ENCODE assay signal across 15 cellular contexts in the genomic region with DNA sequence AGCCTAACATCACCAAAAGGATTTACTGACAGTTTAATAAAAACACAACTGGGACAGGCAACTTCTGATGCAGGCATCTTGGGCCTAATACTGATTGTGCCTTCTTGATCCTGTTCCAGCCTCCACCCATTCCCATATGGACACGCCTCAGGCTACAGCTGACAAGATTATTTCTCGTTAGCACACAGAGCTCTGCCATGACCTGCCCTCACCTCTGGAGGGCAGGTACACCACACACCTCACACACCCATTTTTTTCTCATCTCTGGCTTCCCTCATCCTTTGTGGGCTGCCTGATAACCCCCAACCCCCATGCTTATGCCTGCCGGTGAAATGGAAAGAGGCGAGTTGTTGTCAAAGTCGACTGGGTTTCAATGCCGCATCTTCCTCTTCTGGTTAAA.
A peak's percentile ranks its signal among the peaks of the same experiment; 100 is the strongest.
DNase-seq lines count a peak whose midpoint lies in the region; ATAC-seq and TF ChIP-seq lines count a peak whose summit lies in the region.
"Had no signal": no experiment of that assay in that cellular context is flagged by ENCODE, and none has a peak within 500 bp of the region (broad histone marks: within the 10 kb centered on the region; RNA-seq: fewer than 3 reads in every experiment).

No MANE protein-coding gene starts in this region.

- WGBS in esophagus, 2 donors, result 52 to 61% methylated on average over 6 of the region's 6 CpGs

- no peaks in the 10 kb centered on the region for H3K79me2 ChIP-seq in HCT116 (ENCODE audit: insufficient read depth, low read length)
- no peaks in the 10 kb centered on the region for H3K79me2 ChIP-seq in parathyroid adenoma

- BruUV-seq in HCT116 (replicated peaks; lab: Mats Ljungman, UMichigan), result no TSS peak

- H3K4me1 ChIP-seq in HCT116 (ENCODE audit: control insufficient read depth in 1 of 2, insufficient read depth in 2 of 2, low read length in 2 of 2) (peaks cover 17 to 23% of the 10 kb centered on the region in 2 experiments), esophagus (ENCODE audit: control insufficient read depth in 2 of 2, insufficient read depth in 2 of 2, low read length in 1 of 2) (peaks cover 0 to 5% of the 10 kb centered on the region in 2 donors), parathyroid adenoma (peaks cover 20% of the 10 kb centered on the region)

- TF ChIP-seq CTCF in HCT116 (IDR thresholded peaks at IDR 0.05 in 2 of 3, conservative IDR thresholded peaks at IDR 0.05 in 1 of 3; ENCODE audit: borderline replicate concordance in 1 of 3, insufficient read depth in 1 of 3, low read depth in 2 of 3, low read length in 2 of 3), result no peak; a peak in 2 of 6 replicates
- TF ChIP-seq CTCF in parathyroid adenoma (IDR thresholded peaks at IDR 0.05), result peak; percentile 45

- ATAC-seq in HCT116, result peak; percentile 78
- ATAC-seq: activated T-cell treated with anti-CD3 and anti-CD28 coated beads, Interleukin-2, amount 50 U/mL, for 4 hours had no signal

- H3K9me3 ChIP-seq in HCT116 (ENCODE audit: control insufficient read depth in 1 of 2, insufficient read depth in 1 of 2, low read depth in 1 of 2, low read length in 2 of 2) (no peaks in the 10 kb centered on the region), esophagus (ENCODE audit: control insufficient read depth in 2 of 2, insufficient read depth in 1 of 2, low read depth in 1 of 2, low read length in 1 of 2) (no peaks in the 10 kb centered on the region), parathyroid adenoma (ENCODE audit: control insufficient read depth, low read length) (no peaks in the 10 kb centered on the region)

- POLR2A ChIA-PET in HCT116 (lab: Charles Lee), result no interaction called here

- H3K9me2 ChIP-seq in HCT116 (ENCODE audit: insufficient read depth), result no peaks in the 10 kb centered on the region

- H4K20me1 ChIP-seq in HCT116 (ENCODE audit: insufficient read depth), result no peaks in the 10 kb centered on the region

- no peak for TF ChIP-seq POLR2A in HCT116 (IDR thresholded peaks at IDR 0.05; ENCODE audit: borderline replicate concordance, extremely low read depth, insufficient read depth, insufficient read length)

- DNase-seq in HCT116 (ENCODE audit: low read depth, low spot score) (no peak), NCI-H69 (lab: John Stamatoyannopoulos, UW) (peak; percentile 65), T1000 (lab: John Stamatoyannopoulos, UW) (no peak), NCI-H2081 (lab: John Stamatoyannopoulos, UW) (no peak), SW 1271 (lab: John Stamatoyannopoulos, UW) (no peak)
- DNase-seq: activated B cell treated with CpG ODN at 0.5 μM for 24 hours; activated T-cell treated with anti-CD3 and anti-CD28 coated beads, Interleukin-2, amount 50 U/mL, for 4 hours; erythroblast; NCI-H187 treated with DMSO at 0.1 percent for 48 hours; SHP77 treated with DMSO at 0.1 percent for 48 hours; stimulated activated CD4-positive, alpha-beta T cell treated with anti-CD3 and anti-CD28 coated beads, Interleukin-2, amount 100 ng/mL, for 24 hours; stimulated activated naive CD4-positive, alpha-beta T cell had no signal

- no peaks in the 10 kb centered on the region for H3K36me3 ChIP-seq in HCT116 (ENCODE audit: control insufficient read depth in 1 of 2, insufficient read depth in 2 of 2, low read length in 2 of 2)
- no peaks in the 10 kb centered on the region for H3K36me3 ChIP-seq in esophagus (ENCODE audit: control insufficient read depth in 2 of 2, insufficient read depth in 2 of 2, low read length in 1 of 2)
- H3K36me3 ChIP-seq in parathyroid adenoma (ENCODE audit: control insufficient read depth, insufficient read depth, low read length), result no peaks in the 10 kb centered on the region

- no peaks in the 10 kb centered on the region for H3K27me3 ChIP-seq in HCT116 (ENCODE audit: insufficient read depth, low read length)
- no peaks in the 10 kb centered on the region for H3K27me3 ChIP-seq in esophagus (ENCODE audit: control insufficient read depth in 1 of 2, insufficient read depth in 2 of 2, low read length in 2 of 2)
- H3K27me3 ChIP-seq in parathyroid adenoma (ENCODE audit: control insufficient read depth, insufficient read depth, low read length), result no peaks in the 10 kb centered on the region

- no peak overlapping the region for H2AFZ ChIP-seq in HCT116 (ENCODE audit: low read depth, low read length, poor library complexity, severe bottlenecking)
- H2AFZ ChIP-seq in parathyroid adenoma, result no peak overlapping the region

- TF ChIP-seq RAD21 in HCT116 (IDR thresholded peaks at IDR 0.05; ENCODE audit: low read depth), result peak; percentile 38; the same call in 1 of the 2 replicates

- RAD21 ChIA-PET in HCT116 (lab: Charles Lee; ENCODE audit: low non-redundant PET in 1 of 2, low total read pairs in 2 of 2, uncharacterized antibody in 2 of 2, unreplicated experiment in 2 of 2), result no interaction called here

- H3K4me3 ChIP-seq in HCT116 (replicated peaks in 1 of 2; ENCODE audit: low read depth in 1 of 2, low read length in 2 of 2), result no peak overlapping the region
- no peak overlapping the region for H3K4me3 ChIP-seq in esophagus (ENCODE audit: low read depth in 1 of 2, low read length in 2 of 2)
- H3K4me3 ChIP-seq in parathyroid adenoma (ENCODE audit: low read depth, low read length), result no peak overlapping the region

- H3K27ac ChIP-seq in HCT116 (ENCODE audit: low read depth, low read length) (no peak overlapping the region), esophagus (ENCODE audit: low read depth in 2 of 2, low read length in 1 of 2) (peak overlapping the region; percentile 2 to 29), parathyroid adenoma (no peak overlapping the region)
- H3K27ac ChIP-seq: HL-60 had no signal

- intact Hi-C loops in HCT116 (cut with micrococcal nuclease), result no loop called here

- CTCF ChIA-PET in HCT116 (lab: Charles Lee), result no interaction called here

- H3K4me2 ChIP-seq in HCT116 (ENCODE audit: low read length), result no peak overlapping the region
- no peak overlapping the region for H3K4me2 ChIP-seq in parathyroid adenoma (ENCODE audit: low read length)

- H3K9ac ChIP-seq in HCT116 (ENCODE audit: low read length) (no peak overlapping the region), parathyroid adenoma (no peak overlapping the region)

TF ChIP-seq in HCT116, 20 proteins besides CTCF, POLR2A, EP300 and RAD21:
- TF ChIP-seq ZFX (IDR thresholded peaks at IDR 0.05) (no peak), EGR1 (IDR thresholded peaks at IDR 0.05; ENCODE audit: low read depth) (no peak)
- TF ChIP-seq, protein P1, sequence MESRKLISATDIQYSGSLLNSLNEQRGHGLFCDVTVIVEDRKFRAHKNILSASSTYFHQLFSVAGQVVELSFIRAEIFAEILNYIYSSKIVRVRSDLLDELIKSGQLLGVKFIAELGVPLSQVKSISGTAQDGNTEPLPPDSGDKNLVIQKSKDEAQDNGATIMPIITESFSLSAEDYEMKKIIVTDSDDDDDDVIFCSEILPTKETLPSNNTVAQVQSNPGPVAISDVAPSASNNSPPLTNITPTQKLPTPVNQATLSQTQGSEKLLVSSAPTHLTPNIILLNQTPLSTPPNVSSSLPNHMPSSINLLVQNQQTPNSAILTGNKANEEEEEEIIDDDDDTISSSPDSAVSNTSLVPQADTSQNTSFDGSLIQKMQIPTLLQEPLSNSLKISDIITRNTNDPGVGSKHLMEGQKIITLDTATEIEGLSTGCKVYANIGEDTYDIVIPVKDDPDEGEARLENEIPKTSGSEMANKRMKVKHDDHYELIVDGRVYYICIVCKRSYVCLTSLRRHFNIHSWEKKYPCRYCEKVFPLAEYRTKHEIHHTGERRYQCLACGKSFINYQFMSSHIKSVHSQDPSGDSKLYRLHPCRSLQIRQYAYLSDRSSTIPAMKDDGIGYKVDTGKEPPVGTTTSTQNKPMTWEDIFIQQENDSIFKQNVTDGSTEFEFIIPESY (IDR thresholded peaks at IDR 0.05; ENCODE audit: extremely low read depth, insufficient replicate concordance, low read length), result no peak

Comparison
In these comparisons a context has a peak if more than half of its experiments do, and no peak if none do; other contexts are left out.
1. H3K27ac ChIP-seq: peak in esophagus (2 of 2); none in HCT116 (single experiment) and parathyroid adenoma (single experiment).